In the genomic region with DNA sequence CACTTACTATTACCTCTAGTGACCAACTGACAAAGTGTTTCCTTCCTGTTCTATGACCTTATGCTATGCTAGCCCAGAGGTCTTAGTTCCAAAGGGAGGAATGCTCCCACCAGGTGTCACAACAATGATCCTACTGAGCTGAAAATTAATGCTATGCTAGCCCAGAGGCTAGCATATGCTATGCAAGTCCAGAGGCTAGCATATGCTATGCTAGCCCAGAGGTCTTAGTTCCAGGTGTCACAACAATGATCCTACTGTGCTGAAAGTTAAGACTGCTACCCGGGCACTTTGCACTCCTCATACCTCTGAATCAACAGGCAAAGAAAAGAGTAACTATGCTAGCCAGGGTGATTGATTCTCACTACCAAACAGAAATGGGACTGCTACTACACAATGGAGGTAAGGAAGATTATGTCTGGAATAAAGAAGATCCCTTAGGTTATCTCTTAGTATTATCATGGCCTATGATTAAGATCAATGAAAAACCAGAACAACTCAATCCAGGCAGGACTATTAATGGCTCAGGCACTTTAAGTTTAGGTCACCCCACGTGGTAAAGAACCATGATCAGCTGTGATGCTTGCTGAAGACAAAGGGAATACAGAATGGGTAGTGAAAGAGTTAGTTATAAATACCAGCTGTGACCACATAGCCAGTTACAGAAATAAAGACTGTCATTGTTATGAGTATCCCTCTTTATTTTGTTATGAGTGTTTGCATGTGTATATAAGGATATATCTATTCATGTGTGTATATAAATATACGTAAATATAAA, we compare ENCODE assay signal across 1 cellular context.
TF ChIP-seq lines count a peak whose summit lies in the region.

No MANE protein-coding gene starts in this region.

TF ChIP-seq in GM12878, 131 proteins besides CTCF, POLR2A, EP300 and RAD21 (continued from another document):
- TF ChIP-seq MEF2B (IDR thresholded peaks at IDR 0.05; ENCODE audit: partially characterized antibody, poor library complexity, severe bottlenecking), result peak; percentile 47
- no peak for TF ChIP-seq NFIC (IDR thresholded peaks at IDR 0.05; ENCODE audit: low read depth, low read length)
- TF ChIP-seq SMAD5 (IDR thresholded peaks at IDR 0.05; ENCODE audit: low read depth), result no peak
- TF ChIP-seq, protein P1, sequence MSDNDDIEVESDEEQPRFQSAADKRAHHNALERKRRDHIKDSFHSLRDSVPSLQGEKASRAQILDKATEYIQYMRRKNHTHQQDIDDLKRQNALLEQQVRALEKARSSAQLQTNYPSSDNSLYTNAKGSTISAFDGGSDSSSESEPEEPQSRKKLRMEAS (IDR thresholded peaks at IDR 0.05; ENCODE audit: low read depth, low read length), result no peak
- TF ChIP-seq PML (IDR thresholded peaks at IDR 0.05; ENCODE audit: low read length), result no peak
- no peak for TF ChIP-seq MYB (IDR thresholded peaks at IDR 0.05; ENCODE audit: borderline replicate concordance, low read depth, low read length)
- no peak for TF ChIP-seq HDAC6 (IDR thresholded peaks at IDR 0.05; ENCODE audit: unreplicated experiment)
